ENCODE assay signal across 9 cellular contexts in genomic region chr12:92340441-92341332, GRCh38.
DNase-seq lines count a peak whose midpoint lies in the region; ATAC-seq, FAIRE-seq and TF ChIP-seq lines count a peak whose summit lies in the region.
"Had no signal": no experiment of that assay in that cellular context is flagged by ENCODE, and none has a peak within 500 bp of the region (broad histone marks: within the 10 kb centered on the region; RNA-seq: fewer than 3 reads in every experiment).

No MANE protein-coding gene starts in this region.

- H3K4me1 ChIP-seq in upper lobe of right lung (no peaks in the 10 kb centered on the region), left ventricle myocardium inferior (peaks cover 21% of the 10 kb centered on the region)

- no peak for TF ChIP-seq POLR2A in erythroblast (IDR thresholded peaks at IDR 0.05; ENCODE audit: low read length)

- peak overlapping the region; percentile 55 for H3K27ac Mint-ChIP-seq in activated naive CD4-positive, alpha-beta T cell treated with anti-CD3 and anti-CD28 coated beads for 36 hours

- DNase-seq in activated naive CD4-positive, alpha-beta T cell treated with anti-CD3 and anti-CD28 coated beads for 36 hours, result no peak
- no peak for DNase-seq in activated naive CD4-positive, alpha-beta T cell treated with anti-CD3 and anti-CD28 coated beads, Interleukin-2, amount 50 U/mL, for 16 hours
- DNase-seq in erythroblast (lab: John Stamatoyannopoulos, UW), result peak; percentile 77 to 80
- DNase-seq in upper lobe of right lung, result no peak
- no peak for DNase-seq in D721Med (ENCODE audit: insufficient read length, low spot score)
- DNase-seq in left ventricle myocardium inferior, result no peak
- DNase-seq: adrenal gland had no signal

- ATAC-seq in HG03571 (IDR thresholded peaks at IDR 0.05; ENCODE audit: unreplicated experiment), result peak; percentile 75
- ATAC-seq in upper lobe of right lung, result no peak
- no peak for ATAC-seq in GM19463 (IDR thresholded peaks at IDR 0.05; ENCODE audit: unreplicated experiment)

- H3K36me3 Mint-ChIP-seq in activated naive CD4-positive, alpha-beta T cell treated with anti-CD3 and anti-CD28 coated beads for 36 hours (ENCODE audit: low read depth), result peaks cover 2% of the 10 kb centered on the region

- H3K36me3 ChIP-seq in upper lobe of right lung (no peaks in the 10 kb centered on the region), left ventricle myocardium inferior (no peaks in the 10 kb centered on the region)
- H3K36me3 ChIP-seq: adrenal gland had no signal

- H3K9me3 Mint-ChIP-seq in activated naive CD4-positive, alpha-beta T cell treated with anti-CD3 and anti-CD28 coated beads for 36 hours, result no peaks in the 10 kb centered on the region

- H3K4me1 Mint-ChIP-seq in activated naive CD4-positive, alpha-beta T cell treated with anti-CD3 and anti-CD28 coated beads for 36 hours (ENCODE audit: low read depth), result peaks cover 18% of the 10 kb centered on the region

- TF ChIP-seq CTCF in upper lobe of right lung (IDR thresholded peaks at IDR 0.05) (no peak), D721Med (IDR thresholded peaks at IDR 0.05; ENCODE audit: insufficient read depth, missing control alignments) (no peak), left ventricle myocardium inferior (IDR thresholded peaks at IDR 0.05; ENCODE audit: borderline replicate concordance) (no peak)

- intact Hi-C loops in activated naive CD4-positive, alpha-beta T cell treated with anti-CD3 and anti-CD28 coated beads for 36 hours (cut with micrococcal nuclease), result no loop called here
- intact Hi-C loops in upper lobe of right lung (cut with DNase I), result no loop called here
- intact Hi-C loops in left ventricle myocardium inferior (cut with micrococcal nuclease), result no loop called here

- H3K27ac ChIP-seq in upper lobe of right lung (no peak overlapping the region), left ventricle myocardium inferior (replicated peaks) (no peak overlapping the region)
- H3K27ac ChIP-seq: adrenal gland had no signal

- H3K27me3 ChIP-seq in upper lobe of right lung (no peaks in the 10 kb centered on the region), left ventricle myocardium inferior (ENCODE audit: low read depth) (no peaks in the 10 kb centered on the region)
- H3K27me3 ChIP-seq: adrenal gland had no signal

- no peaks in the 10 kb centered on the region for H3K27me3 Mint-ChIP-seq in activated naive CD4-positive, alpha-beta T cell treated with anti-CD3 and anti-CD28 coated beads for 36 hours (ENCODE audit: low read depth)

- H3K4me3 ChIP-seq in upper lobe of right lung (peak overlapping the region; percentile 9), left ventricle myocardium inferior (no peak overlapping the region)
- H3K4me3 ChIP-seq: adrenal gland had no signal

- peak overlapping the region; percentile 53 for H3K4me3 Mint-ChIP-seq in activated naive CD4-positive, alpha-beta T cell treated with anti-CD3 and anti-CD28 coated beads for 36 hours

- no peaks in the 10 kb centered on the region for H3K9me3 ChIP-seq in upper lobe of right lung
- no peaks in the 10 kb centered on the region for H3K9me3 ChIP-seq in left ventricle myocardium inferior (replicated peaks)
- H3K9me3 ChIP-seq: adrenal gland had no signal

- FAIRE-seq in D721Med (lab: Jason Lieb, UNC), result no peak

- CTCF ChIA-PET in activated naive CD4-positive, alpha-beta T cell treated with anti-CD3 and anti-CD28 coated beads for 36 hours (lab: Charles Lee), result interaction anchor here (0.6 to 0.7 kb wide), 2 partner anchors 105 to 319 kb away, joined by 3 read pairs; no protein-coding TSS in a partner anchor

Comparison
In these comparisons a context has a peak if more than half of its experiments do, and no peak if none do; other contexts are left out.
1. DNase-seq: peak in erythroblast (2 of 2); none in activated naive CD4-positive, alpha-beta T cell treated with anti-CD3 and anti-CD28 coated beads for 36 hours (single experiment), activated naive CD4-positive, alpha-beta T cell treated with anti-CD3 and anti-CD28 coated beads, Interleukin-2, amount 50 U/mL, for 16 hours (single experiment), upper lobe of right lung (single experiment), D721Med (single experiment) and left ventricle myocardium inferior (single experiment).